ENCODE assay signal across 20 cellular contexts in the genomic region with DNA sequence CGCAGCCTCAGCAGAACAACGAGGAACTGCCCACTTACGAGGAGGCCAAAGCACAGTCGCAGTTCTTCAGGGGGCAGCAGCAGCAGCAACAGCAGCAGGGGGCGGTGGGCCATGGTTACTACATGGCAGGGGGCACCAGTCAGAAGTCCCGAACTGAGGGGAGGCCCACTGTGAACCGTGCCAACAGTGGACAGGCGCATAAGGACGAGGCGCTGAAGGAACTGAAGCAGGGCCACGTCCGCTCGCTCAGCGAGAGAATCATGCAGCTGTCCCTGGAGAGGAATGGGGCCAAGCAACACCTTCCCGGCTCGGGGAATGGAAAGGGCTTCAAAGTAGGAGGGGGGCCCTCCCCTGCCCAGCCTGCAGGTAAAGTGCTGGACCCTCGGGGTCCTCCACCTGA. TPM values are rescaled to one million over a fixed set of nuclear protein-coding genes. Genes with fewer than 3 reads are reported as not detected.
A peak's percentile ranks its signal among the peaks of the same experiment; 100 is the strongest.
DNase-seq lines count a peak whose midpoint lies in the region; ATAC-seq and TF ChIP-seq lines count a peak whose summit lies in the region.
"Had no signal": no experiment of that assay in that cellular context is flagged by ENCODE, and none has a peak within 500 bp of the region (broad histone marks: within the 10 kb centered on the region; RNA-seq: fewer than 3 reads in every experiment).

No MANE protein-coding gene starts in this region.

- no peak for ATAC-seq in body of pancreas
- no peak for ATAC-seq in CD4-positive, alpha-beta T cell (ENCODE audit: poor library complexity)
- ATAC-seq: CD8-positive, alpha-beta T cell; GM23338 had no signal

- H3K4me1 ChIP-seq in breast epithelium: no peaks in the 10 kb centered on the region
- peaks cover 51% of the 10 kb centered on the region for H3K4me1 ChIP-seq in body of pancreas
- H3K4me1 ChIP-seq in subcutaneous abdominal adipose tissue (ENCODE audit: control insufficient read depth in 5 of 5, insufficient read depth in 5 of 5, low read length in 5 of 5): peaks cover 9 to 51% (median 41%) of the 10 kb centered on the region in 5 donors

- H3K9me3 ChIP-seq in breast epithelium (no peaks in the 10 kb centered on the region), body of pancreas (no peaks in the 10 kb centered on the region), subcutaneous abdominal adipose tissue (ENCODE audit: control insufficient read depth in 5 of 5, low read length in 5 of 5) (no peaks in the 10 kb centered on the region)
- H3K9me3 ChIP-seq in CD4-positive, alpha-beta T cell (ENCODE audit: control insufficient read depth, low read length): no peaks in the 10 kb centered on the region
- H3K9me3 ChIP-seq: BE2C had no signal

- BruUV-seq in MCF 10A (replicated peaks; lab: Mats Ljungman, UMichigan): TSS peak; percentile 64

- H3K27me3 ChIP-seq in breast epithelium (no peaks in the 10 kb centered on the region), body of pancreas (no peaks in the 10 kb centered on the region), subcutaneous abdominal adipose tissue (ENCODE audit: control insufficient read depth in 5 of 5, insufficient read depth in 4 of 5, low read length in 5 of 5) (no peaks in the 10 kb centered on the region)
- no peaks in the 10 kb centered on the region for H3K27me3 ChIP-seq in CD4-positive, alpha-beta T cell (ENCODE audit: control insufficient read depth, insufficient read depth, low read length)
- H3K27me3 ChIP-seq: BE2C had no signal

- H3K36me3 ChIP-seq in breast epithelium: no peaks in the 10 kb centered on the region
- H3K36me3 ChIP-seq in body of pancreas (replicated peaks in 1 of 2; ENCODE audit: insufficient read depth in 1 of 2, low read depth in 2 of 2): no peaks in the 10 kb centered on the region
- H3K36me3 ChIP-seq in subcutaneous abdominal adipose tissue (ENCODE audit: control insufficient read depth in 5 of 5, insufficient read depth in 5 of 5, low read length in 5 of 5): peaks cover 0 to 31% (median 25%) of the 10 kb centered on the region in 5 donors

- WGBS in body of pancreas, 2 donors: 65 to 72% methylated on average over 17 of the region's 17 CpGs

- intact Hi-C loops in MCF 10A (cut with micrococcal nuclease): no loop called here
- intact Hi-C loops in breast epithelium (cut with DNase I; ENCODE audit: low total_unique reads): no loop called here
- intact Hi-C loops in body of pancreas (cut with DNase I): loop anchor here (10.0 kb wide), 1 partner anchor 45 kb away; no protein-coding TSS in a partner anchor
- intact Hi-C loops in CD4-positive, alpha-beta T cell (cut with DNase I, micrococcal nuclease): loop anchor here in 1 of 2 experiments (10.0 kb wide), 1 partner anchor 345 kb away; no protein-coding TSS in a partner anchor

- H3K4me3 Mint-ChIP-seq in MCF 10A (ENCODE audit: unreplicated experiment): no peak overlapping the region
- H3K4me3 Mint-ChIP-seq in nephron progenitor cell: no peak overlapping the region
- H3K4me3 Mint-ChIP-seq in CD4-positive, alpha-beta T cell: no peak overlapping the region
- H3K4me3 Mint-ChIP-seq: CD8-positive, alpha-beta T cell; GM23338 had no signal

- H3K9ac ChIP-seq in subcutaneous abdominal adipose tissue (ENCODE audit: low read length in 5 of 5): no peak overlapping the region

- CTCF ChIA-PET in MCF 10A (lab: Yijun Ruan, JAX): no interaction called here
- CTCF ChIA-PET in CD4-positive, alpha-beta T cell (lab: Charles Lee): no interaction called here

- no peaks in the 10 kb centered on the region for H3K27me3 Mint-ChIP-seq in MCF 10A (ENCODE audit: insufficient read depth, unreplicated experiment)
- H3K27me3 Mint-ChIP-seq in nephron progenitor cell (ENCODE audit: low read depth, poor library complexity): no peaks in the 10 kb centered on the region
- H3K27me3 Mint-ChIP-seq in CD4-positive, alpha-beta T cell: no peaks in the 10 kb centered on the region

- H3K36me3 Mint-ChIP-seq in MCF 10A (ENCODE audit: insufficient read depth, unreplicated experiment) (no peaks in the 10 kb centered on the region), nephron progenitor cell (ENCODE audit: low read depth) (peaks cover 36% of the 10 kb centered on the region)
- H3K36me3 Mint-ChIP-seq in CD4-positive, alpha-beta T cell (ENCODE audit: low read depth): no peaks in the 10 kb centered on the region
- H3K36me3 Mint-ChIP-seq: CD8-positive, alpha-beta T cell had no signal

- POLR2A ChIA-PET in MCF 10A (lab: Yijun Ruan, JAX): no interaction called here
- POLR2A ChIA-PET in CD4-positive, alpha-beta T cell (lab: Charles Lee): no interaction called here

- H3K27ac ChIP-seq in breast epithelium (no peak overlapping the region), body of pancreas (peak overlapping the region in 3 of 4 donors; percentile 6 to 35 (median 8)), subcutaneous abdominal adipose tissue (ENCODE audit: low read depth, low read length) (peak overlapping the region; percentile 43)
- H3K27ac ChIP-seq in CD4-positive, alpha-beta T cell (ENCODE audit: low read depth, low read length): no peak overlapping the region
- H3K27ac ChIP-seq: 22Rv1, HL-60, PC-9 had no signal

- TF ChIP-seq CTCF in MCF 10A (IDR thresholded peaks at IDR 0.05; ENCODE audit: unreplicated experiment) (no peak), breast epithelium (IDR thresholded peaks at IDR 0.05) (no peak), body of pancreas (IDR thresholded peaks at IDR 0.05) (no peak), nephron progenitor cell (IDR thresholded peaks at IDR 0.05) (no peak)
- no peak for TF ChIP-seq CTCF in CD4-positive, alpha-beta T cell (IDR thresholded peaks at IDR 0.05)

- DNase-seq in MCF 10A (ENCODE audit: unreplicated experiment) (no peak), breast epithelium (ENCODE audit: low spot score in 2 of 2) (no peak), body of pancreas (no peak), nephron progenitor cell (no peak), SW480 (ENCODE audit: low spot score) (no peak)
- DNase-seq in CD4-positive, alpha-beta T cell: no peak
- DNase-seq in activated CD8-positive, alpha-beta memory T cell treated with anti-CD3 and anti-CD28 coated beads, Interleukin-2, amount 50 U/mL, for 48 hours: no peak
- DNase-seq: BE2C; CD8-positive, alpha-beta T cell; DND-41; MV-4-11; NCI-H1417 treated with DMSO at 0.1 percent for 48 hours; NCI-H2029; NCI-H2171 treated with DMSO at 0.1 percent for 48 hours; NCI-H748 treated with DMSO at 0.1 percent for 48 hours; PC-9 had no signal

- H3K4me3 ChIP-seq in breast epithelium: no peak overlapping the region
- no peak overlapping the region for H3K4me3 ChIP-seq in body of pancreas
- no peak overlapping the region for H3K4me3 ChIP-seq in subcutaneous abdominal adipose tissue (ENCODE audit: low read depth in 1 of 5, low read length in 5 of 5)
- H3K4me3 ChIP-seq: GM23338, PC-9 had no signal

- H3K9me3 Mint-ChIP-seq in MCF 10A (ENCODE audit: unreplicated experiment) (no peaks in the 10 kb centered on the region), nephron progenitor cell (no peaks in the 10 kb centered on the region)
- no peaks in the 10 kb centered on the region for H3K9me3 Mint-ChIP-seq in CD4-positive, alpha-beta T cell
- H3K9me3 Mint-ChIP-seq: CD8-positive, alpha-beta T cell; GM23338 had no signal

- H3K27ac Mint-ChIP-seq in MCF 10A (ENCODE audit: low read depth, unreplicated experiment) (no peak overlapping the region), nephron progenitor cell (peak overlapping the region; percentile 49)
- H3K27ac Mint-ChIP-seq in CD4-positive, alpha-beta T cell: no peak overlapping the region
- H3K27ac Mint-ChIP-seq: CD8-positive, alpha-beta T cell; GM23338 had no signal

- TF ChIP-seq POLR2A in breast epithelium (IDR thresholded peaks at IDR 0.05): no peak
- TF ChIP-seq POLR2A in body of pancreas (IDR thresholded peaks at IDR 0.05): no peak

- H3K4me1 Mint-ChIP-seq in MCF 10A (ENCODE audit: insufficient read depth, unreplicated experiment): peaks cover 4% of the 10 kb centered on the region
- H3K4me1 Mint-ChIP-seq in nephron progenitor cell: peaks cover 4% of the 10 kb centered on the region
- no peaks in the 10 kb centered on the region for H3K4me1 Mint-ChIP-seq in CD4-positive, alpha-beta T cell (ENCODE audit: low read depth)

RNA-seq across cellular contexts. Expression of gene AMOTL1, which starts 31.6 kb away (rescaled TPM):
- total RNA-seq in MCF 10A (2022) (76.6 and 77.0 TPM in 2 replicates), breast epithelium (10 to 100 TPM; 35.5 to 41.4 (median 39.0) TPM), body of pancreas (10 to 100 TPM; 20.4 to 21.5 TPM)
- under 1 TPM in 1 of 2 experiments, not detected in 1; 0.08 TPM for total RNA-seq in CD4-positive, alpha-beta T cell

Comparison
In these comparisons a context has a peak if more than half of its experiments do, and no peak if none do; other contexts are left out.
1. H3K27ac ChIP-seq: peak in body of pancreas (3 of 4) and subcutaneous abdominal adipose tissue (single experiment); none in breast epithelium (0 of 2) and CD4-positive, alpha-beta T cell (single experiment).
2. RNA of gene AMOTL1, which starts 31.6 kb away (total RNA-seq): 76.6 to 77.0 TPM in MCF 10A, 35.5 to 41.4 TPM in breast epithelium and 20.4 to 21.5 TPM in body of pancreas; 0.08 TPM in CD4-positive, alpha-beta T cell; every median in the first group is over 10 times any median in the second.